ENCODE assay signal across 16 cellular contexts in the genomic region with DNA sequence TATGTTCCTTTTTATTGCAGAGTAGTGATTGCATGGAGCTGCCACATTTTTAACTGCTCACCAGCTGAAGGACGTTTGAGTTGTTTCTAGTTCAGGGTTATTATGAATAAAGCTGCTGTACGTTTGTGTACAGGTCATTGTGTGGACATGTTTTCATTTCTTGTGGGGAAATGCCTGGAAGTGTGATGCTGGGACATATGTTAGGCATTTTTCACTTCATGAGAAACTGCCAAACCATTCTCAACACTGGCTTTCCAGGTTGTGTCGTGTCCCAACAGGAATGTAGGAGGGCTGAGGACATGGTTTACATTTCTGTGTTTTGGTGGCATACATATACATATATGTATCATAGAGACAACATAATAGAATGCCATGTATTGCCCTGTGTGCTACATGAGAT.
"Had no signal": no experiment of that assay in that cellular context is flagged by ENCODE, and none has a peak within 500 bp of the region (broad histone marks: within the 10 kb centered on the region; RNA-seq: fewer than 3 reads in every experiment).

No MANE protein-coding gene starts in this region.

- ATAC-seq: effector memory CD8-positive, alpha-beta T cell; naive thymus-derived CD8-positive, alpha-beta T cell; stimulated activated naive CD8-positive, alpha-beta T cell treated with anti-CD3 and anti-CD28 coated beads, Interleukin-15, Interleukin-2, amounts not matched to agents 100 U/mL and 50 U/mL, for 24 hours; upper lobe of right lung had no signal

- H3K9me3 ChIP-seq: breast epithelium, right atrium auricular region, suprapubic skin, thyroid gland, upper lobe of right lung had no signal

- H3K27ac ChIP-seq: breast epithelium, hepatocyte, right atrium auricular region, suprapubic skin, thyroid gland, upper lobe of right lung had no signal

- H3K79me2 ChIP-seq: hepatocyte had no signal

- H3K36me3 ChIP-seq: breast epithelium, right atrium auricular region, suprapubic skin, thyroid gland, upper lobe of right lung had no signal

- H3K4me1 Mint-ChIP-seq: central memory CD8-positive, alpha-beta T cell; naive thymus-derived CD8-positive, alpha-beta T cell had no signal

- H3K36me3 Mint-ChIP-seq: naive thymus-derived CD8-positive, alpha-beta T cell had no signal

- H3K27ac Mint-ChIP-seq: dendritic cell treated with granulocyte-macrophage colony-stimulating factor and Interleukin-4, amounts not matched to agents 40 ng/mL and 50 ng/mL, for 4 days; effector memory CD8-positive, alpha-beta T cell had no signal

- H3K4me3 Mint-ChIP-seq: central memory CD8-positive, alpha-beta T cell; dendritic cell treated with granulocyte-macrophage colony-stimulating factor and Interleukin-4, amounts not matched to agents 40 ng/mL and 50 ng/mL, for 4 days; effector memory CD8-positive, alpha-beta T cell; naive thymus-derived CD8-positive, alpha-beta T cell had no signal

- H2AFZ ChIP-seq: hepatocyte had no signal

- H3K4me1 ChIP-seq: breast epithelium, right atrium auricular region, suprapubic skin, thyroid gland, upper lobe of right lung had no signal

- DNase-seq: effector memory CD8-positive, alpha-beta T cell; foreskin melanocyte; head of caudate nucleus; kidney glomerular epithelial cell; naive thymus-derived CD8-positive, alpha-beta T cell; small intestine; stimulated activated CD4-positive, alpha-beta T cell treated with anti-CD3 and anti-CD28 coated beads, Interleukin-12 subunit alpha, Interleukin-12 subunit beta, amount 100 ng/mL, for 4 hours; stimulated activated naive CD8-positive, alpha-beta T cell treated with anti-CD3 and anti-CD28 coated beads, Interleukin-15, Interleukin-2, amounts not matched to agents 100 U/mL and 50 U/mL, for 24 hours; thyroid gland; upper lobe of right lung had no signal

- H3K9me3 Mint-ChIP-seq: central memory CD8-positive, alpha-beta T cell; dendritic cell treated with granulocyte-macrophage colony-stimulating factor and Interleukin-4, amounts not matched to agents 40 ng/mL and 50 ng/mL, for 4 days; effector memory CD8-positive, alpha-beta T cell; naive thymus-derived CD8-positive, alpha-beta T cell had no signal

- H3K4me3 ChIP-seq: breast epithelium, hepatocyte, right atrium auricular region, suprapubic skin, thyroid gland, upper lobe of right lung had no signal

- H3K27me3 ChIP-seq: breast epithelium, hepatocyte, right atrium auricular region, thyroid gland had no signal

- H3K4me2 ChIP-seq: hepatocyte had no signal
